ENCODE assay signal across 1 cellular context in the genomic region with DNA sequence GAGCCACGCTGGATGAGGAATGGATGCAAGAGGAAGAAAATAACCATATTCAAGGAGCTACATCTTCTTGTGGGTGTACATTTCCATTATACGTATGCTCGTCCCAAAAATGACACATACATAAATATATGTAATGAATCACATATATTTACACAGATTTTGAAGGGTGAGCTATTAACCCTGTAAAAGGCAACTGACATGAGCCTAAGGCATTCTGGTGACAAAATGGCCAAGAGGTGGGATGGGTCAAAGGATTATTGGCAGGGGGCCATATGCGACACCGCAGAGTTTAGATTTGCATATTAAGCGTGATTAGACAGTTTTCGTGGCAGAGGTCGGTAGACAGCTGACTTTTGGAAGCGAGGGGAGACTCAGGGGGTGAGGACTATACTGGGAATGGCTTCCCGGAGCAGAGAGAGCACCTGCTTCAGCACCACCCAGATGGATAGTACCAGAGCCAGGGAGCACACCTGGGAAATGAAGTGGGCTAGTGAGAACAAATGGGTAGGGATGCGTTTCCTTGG.
TF ChIP-seq lines count a peak whose summit lies in the region.

No MANE protein-coding gene starts in this region.

TF ChIP-seq in HepG2, 621 proteins besides CTCF, POLR2A, EP300 and RAD21 (continued from another document):
- TF ChIP-seq, protein P1, sequence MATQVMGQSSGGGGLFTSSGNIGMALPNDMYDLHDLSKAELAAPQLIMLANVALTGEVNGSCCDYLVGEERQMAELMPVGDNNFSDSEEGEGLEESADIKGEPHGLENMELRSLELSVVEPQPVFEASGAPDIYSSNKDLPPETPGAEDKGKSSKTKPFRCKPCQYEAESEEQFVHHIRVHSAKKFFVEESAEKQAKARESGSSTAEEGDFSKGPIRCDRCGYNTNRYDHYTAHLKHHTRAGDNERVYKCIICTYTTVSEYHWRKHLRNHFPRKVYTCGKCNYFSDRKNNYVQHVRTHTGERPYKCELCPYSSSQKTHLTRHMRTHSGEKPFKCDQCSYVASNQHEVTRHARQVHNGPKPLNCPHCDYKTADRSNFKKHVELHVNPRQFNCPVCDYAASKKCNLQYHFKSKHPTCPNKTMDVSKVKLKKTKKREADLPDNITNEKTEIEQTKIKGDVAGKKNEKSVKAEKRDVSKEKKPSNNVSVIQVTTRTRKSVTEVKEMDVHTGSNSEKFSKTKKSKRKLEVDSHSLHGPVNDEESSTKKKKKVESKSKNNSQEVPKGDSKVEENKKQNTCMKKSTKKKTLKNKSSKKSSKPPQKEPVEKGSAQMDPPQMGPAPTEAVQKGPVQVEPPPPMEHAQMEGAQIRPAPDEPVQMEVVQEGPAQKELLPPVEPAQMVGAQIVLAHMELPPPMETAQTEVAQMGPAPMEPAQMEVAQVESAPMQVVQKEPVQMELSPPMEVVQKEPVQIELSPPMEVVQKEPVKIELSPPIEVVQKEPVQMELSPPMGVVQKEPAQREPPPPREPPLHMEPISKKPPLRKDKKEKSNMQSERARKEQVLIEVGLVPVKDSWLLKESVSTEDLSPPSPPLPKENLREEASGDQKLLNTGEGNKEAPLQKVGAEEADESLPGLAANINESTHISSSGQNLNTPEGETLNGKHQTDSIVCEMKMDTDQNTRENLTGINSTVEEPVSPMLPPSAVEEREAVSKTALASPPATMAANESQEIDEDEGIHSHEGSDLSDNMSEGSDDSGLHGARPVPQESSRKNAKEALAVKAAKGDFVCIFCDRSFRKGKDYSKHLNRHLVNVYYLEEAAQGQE (IDR thresholded peaks at IDR 0.05; ENCODE audit: borderline replicate concordance in 1 of 2, low read depth in 1 of 2, low read length in 2 of 2) = peak; percentile 60 to 93
- TF ChIP-seq, protein P2, sequence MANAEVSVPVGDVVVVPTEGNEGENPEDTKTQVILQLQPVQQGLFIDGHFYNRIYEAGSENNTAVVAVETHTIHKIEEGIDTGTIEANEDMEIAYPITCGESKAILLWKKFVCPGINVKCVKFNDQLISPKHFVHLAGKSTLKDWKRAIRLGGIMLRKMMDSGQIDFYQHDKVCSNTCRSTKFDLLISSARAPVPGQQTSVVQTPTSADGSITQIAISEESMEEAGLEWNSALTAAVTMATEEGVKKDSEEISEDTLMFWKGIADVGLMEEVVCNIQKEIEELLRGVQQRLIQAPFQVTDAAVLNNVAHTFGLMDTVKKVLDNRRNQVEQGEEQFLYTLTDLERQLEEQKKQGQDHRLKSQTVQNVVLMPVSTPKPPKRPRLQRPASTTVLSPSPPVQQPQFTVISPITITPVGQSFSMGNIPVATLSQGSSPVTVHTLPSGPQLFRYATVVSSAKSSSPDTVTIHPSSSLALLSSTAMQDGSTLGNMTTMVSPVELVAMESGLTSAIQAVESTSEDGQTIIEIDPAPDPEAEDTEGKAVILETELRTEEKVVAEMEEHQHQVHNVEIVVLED (CRISPR knock-in tag; IDR thresholded peaks at IDR 0.05; ENCODE audit: borderline replicate concordance) = no peak
- TF ChIP-seq PCBP2 (optimal IDR thresholded peaks at IDR 0.05; ENCODE audit: low read depth, low read length, poor library complexity, severe bottlenecking) (no peak), RELA (CRISPR knock-in tag; IDR thresholded peaks at IDR 0.05) (no peak), NRL (CRISPR knock-in tag; IDR thresholded peaks at IDR 0.05; ENCODE audit: borderline replicate concordance) (no peak), ELF3 (CRISPR knock-in tag; IDR thresholded peaks at IDR 0.05) (no peak), HMG20B (CRISPR knock-in tag; conservative IDR thresholded peaks at IDR 0.05) (no peak), ZNF543 (CRISPR knock-in tag; IDR thresholded peaks at IDR 0.05) (no peak), ZNF124 (CRISPR knock-in tag; IDR thresholded peaks at IDR 0.05) (no peak), ZFP37 (CRISPR knock-in tag; IDR thresholded peaks at IDR 0.05; ENCODE audit: borderline replicate concordance) (no peak)
- TF ChIP-seq, protein P3, sequence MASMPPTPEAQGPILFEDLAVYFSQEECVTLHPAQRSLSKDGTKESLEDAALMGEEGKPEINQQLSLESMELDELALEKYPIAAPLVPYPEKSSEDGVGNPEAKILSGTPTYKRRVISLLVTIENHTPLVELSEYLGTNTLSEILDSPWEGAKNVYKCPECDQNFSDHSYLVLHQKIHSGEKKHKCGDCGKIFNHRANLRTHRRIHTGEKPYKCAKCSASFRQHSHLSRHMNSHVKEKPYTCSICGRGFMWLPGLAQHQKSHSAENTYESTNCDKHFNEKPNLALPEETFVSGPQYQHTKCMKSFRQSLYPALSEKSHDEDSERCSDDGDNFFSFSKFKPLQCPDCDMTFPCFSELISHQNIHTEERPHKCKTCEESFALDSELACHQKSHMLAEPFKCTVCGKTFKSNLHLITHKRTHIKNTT (CRISPR knock-in tag; IDR thresholded peaks at IDR 0.05) = no peak
- TF ChIP-seq, protein P4, sequence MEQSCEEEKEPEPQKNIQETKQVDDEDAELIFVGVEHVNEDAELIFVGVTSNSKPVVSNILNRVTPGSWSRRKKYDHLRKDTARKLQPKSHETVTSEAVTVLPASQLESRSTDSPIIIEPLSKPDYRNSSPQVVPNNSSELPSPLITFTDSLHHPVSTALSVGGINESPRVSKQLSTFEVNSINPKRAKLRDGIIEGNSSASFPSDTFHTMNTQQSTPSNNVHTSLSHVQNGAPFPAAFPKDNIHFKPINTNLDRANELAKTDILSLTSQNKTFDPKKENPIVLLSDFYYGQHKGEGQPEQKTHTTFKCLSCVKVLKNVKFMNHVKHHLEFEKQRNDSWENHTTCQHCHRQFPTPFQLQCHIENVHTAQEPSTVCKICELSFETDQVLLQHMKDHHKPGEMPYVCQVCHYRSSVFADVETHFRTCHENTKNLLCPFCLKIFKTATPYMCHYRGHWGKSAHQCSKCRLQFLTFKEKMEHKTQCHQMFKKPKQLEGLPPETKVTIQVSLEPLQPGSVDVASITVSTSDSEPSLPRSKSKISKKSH (CRISPR knock-in tag; IDR thresholded peaks at IDR 0.05; ENCODE audit: borderline replicate concordance) = no peak
- TF ChIP-seq, protein P5, sequence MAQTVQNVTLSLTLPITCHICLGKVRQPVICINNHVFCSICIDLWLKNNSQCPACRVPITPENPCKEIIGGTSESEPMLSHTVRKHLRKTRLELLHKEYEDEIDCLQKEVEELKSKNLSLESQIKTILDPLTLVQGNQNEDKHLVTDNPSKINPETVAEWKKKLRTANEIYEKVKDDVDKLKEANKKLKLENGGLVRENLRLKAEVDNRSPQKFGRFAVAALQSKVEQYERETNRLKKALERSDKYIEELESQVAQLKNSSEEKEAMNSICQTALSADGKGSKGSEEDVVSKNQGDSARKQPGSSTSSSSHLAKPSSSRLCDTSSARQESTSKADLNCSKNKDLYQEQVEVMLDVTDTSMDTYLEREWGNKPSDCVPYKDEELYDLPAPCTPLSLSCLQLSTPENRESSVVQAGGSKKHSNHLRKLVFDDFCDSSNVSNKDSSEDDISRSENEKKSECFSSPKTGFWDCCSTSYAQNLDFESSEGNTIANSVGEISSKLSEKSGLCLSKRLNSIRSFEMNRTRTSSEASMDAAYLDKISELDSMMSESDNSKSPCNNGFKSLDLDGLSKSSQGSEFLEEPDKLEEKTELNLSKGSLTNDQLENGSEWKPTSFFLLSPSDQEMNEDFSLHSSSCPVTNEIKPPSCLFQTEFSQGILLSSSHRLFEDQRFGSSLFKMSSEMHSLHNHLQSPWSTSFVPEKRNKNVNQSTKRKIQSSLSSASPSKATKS (CRISPR knock-in tag; IDR thresholded peaks at IDR 0.05) = no peak
